ENCODE assay signal across 1 cellular context in the genomic region with DNA sequence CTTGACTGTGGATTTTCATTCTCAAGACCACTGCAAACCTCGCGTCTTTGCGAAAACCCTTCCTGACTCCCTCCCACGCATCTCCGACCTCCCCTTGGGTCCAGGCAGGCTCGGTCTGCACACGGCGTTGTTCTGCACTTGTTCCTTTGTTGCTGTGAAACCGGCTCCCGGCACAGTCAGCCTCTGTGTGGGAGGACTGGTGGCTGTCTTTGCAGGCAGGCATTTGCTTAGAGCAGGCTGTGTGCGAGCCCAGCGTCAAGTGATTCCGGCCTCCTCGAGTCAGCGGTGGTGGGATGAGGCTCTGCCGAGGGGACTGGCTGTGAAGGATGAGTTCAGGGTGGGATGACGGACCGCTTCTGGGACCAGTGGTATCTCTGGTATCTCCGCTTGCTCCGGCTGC.
TF ChIP-seq lines count a peak whose summit lies in the region.

No MANE protein-coding gene starts in this region.

TF ChIP-seq in H1, 55 proteins besides CTCF, POLR2A, EP300 and RAD21 (continued from another document):
- TF ChIP-seq, protein P1, sequence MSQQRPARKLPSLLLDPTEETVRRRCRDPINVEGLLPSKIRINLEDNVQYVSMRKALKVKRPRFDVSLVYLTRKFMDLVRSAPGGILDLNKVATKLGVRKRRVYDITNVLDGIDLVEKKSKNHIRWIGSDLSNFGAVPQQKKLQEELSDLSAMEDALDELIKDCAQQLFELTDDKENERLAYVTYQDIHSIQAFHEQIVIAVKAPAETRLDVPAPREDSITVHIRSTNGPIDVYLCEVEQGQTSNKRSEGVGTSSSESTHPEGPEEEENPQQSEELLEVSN (IDR thresholded peaks at IDR 0.05) = no peak
- TF ChIP-seq POU5F1 (IDR thresholded peaks at IDR 0.05; ENCODE audit: low read depth, low read length) (no peak), SP4 (IDR thresholded peaks at IDR 0.05; ENCODE audit: low read length) (no peak), JUN (IDR thresholded peaks at IDR 0.05; ENCODE audit: low read depth, low read length) (no peak), KDM1A (IDR thresholded peaks at IDR 0.05; ENCODE audit: borderline replicate concordance, low read length) (no peak), BCL11A (IDR thresholded peaks at IDR 0.05; ENCODE audit: low read depth in 2 of 2, low read length in 2 of 2) (no peak), CEBPB (IDR thresholded peaks at IDR 0.05; ENCODE audit: low read depth, low read length) (no peak), NANOG (IDR thresholded peaks at IDR 0.05; ENCODE audit: insufficient read depth, low read depth, low read length, poor library complexity, severe bottlenecking) (no peak), HDAC2 (IDR thresholded peaks at IDR 0.05; ENCODE audit: borderline replicate concordance in 1 of 2, low read depth in 2 of 2, low read length in 2 of 2) (no peak)
- TF ChIP-seq, protein P2, sequence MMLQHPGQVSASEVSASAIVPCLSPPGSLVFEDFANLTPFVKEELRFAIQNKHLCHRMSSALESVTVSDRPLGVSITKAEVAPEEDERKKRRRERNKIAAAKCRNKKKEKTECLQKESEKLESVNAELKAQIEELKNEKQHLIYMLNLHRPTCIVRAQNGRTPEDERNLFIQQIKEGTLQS (IDR thresholded peaks at IDR 0.05; ENCODE audit: insufficient read depth, low read depth, low read length) = no peak
- TF ChIP-seq, protein P3, sequence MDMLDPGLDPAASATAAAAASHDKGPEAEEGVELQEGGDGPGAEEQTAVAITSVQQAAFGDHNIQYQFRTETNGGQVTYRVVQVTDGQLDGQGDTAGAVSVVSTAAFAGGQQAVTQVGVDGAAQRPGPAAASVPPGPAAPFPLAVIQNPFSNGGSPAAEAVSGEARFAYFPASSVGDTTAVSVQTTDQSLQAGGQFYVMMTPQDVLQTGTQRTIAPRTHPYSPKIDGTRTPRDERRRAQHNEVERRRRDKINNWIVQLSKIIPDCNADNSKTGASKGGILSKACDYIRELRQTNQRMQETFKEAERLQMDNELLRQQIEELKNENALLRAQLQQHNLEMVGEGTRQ (IDR thresholded peaks at IDR 0.05; ENCODE audit: low read length) = no peak
TF ChIP-seq in H1: peak in this region for 0.
